13 cellular contexts compared by ENCODE assay signal in the genomic region with DNA sequence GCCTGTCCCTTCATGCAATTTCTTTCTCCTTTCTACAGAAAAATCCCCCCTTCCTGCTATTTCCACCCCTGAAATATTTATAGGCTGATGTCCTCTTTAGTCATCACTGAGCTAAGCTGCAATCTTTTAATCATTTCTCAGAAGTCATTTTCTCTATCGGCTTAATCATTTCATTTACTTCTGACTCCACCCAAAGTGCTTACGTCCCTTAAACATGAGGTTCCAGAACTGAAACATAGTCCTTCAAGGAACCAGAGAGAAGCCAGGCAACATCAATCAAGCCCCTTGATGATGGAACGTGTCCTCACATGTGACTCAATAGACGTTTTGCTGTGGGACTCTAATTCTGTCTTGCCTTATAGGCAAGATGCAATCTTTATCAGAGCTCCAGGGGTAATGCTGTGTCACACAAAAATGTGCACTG.
DNase-seq lines count a peak whose midpoint lies in the region; ATAC-seq, FAIRE-seq and TF ChIP-seq lines count a peak whose summit lies in the region.
"Had no signal": no experiment of that assay in that cellular context is flagged by ENCODE, and none has a peak within 500 bp of the region (broad histone marks: within the 10 kb centered on the region; RNA-seq: fewer than 3 reads in every experiment).

No MANE protein-coding gene starts in this region.

- H3F3A ChIP-seq in PC-9 (ENCODE audit: insufficient read depth, low read depth) = peaks cover 5% of the 10 kb centered on the region

- H3K36me3 ChIP-seq in PC-9 (ENCODE audit: low read depth) = no peaks in the 10 kb centered on the region

- POLR2A ChIA-PET in activated CD4-positive, alpha-beta T cell treated with anti-CD3 and anti-CD28 coated beads for 36 hours (lab: Charles Lee) = interaction anchor here (0.6 kb wide), 1 partner anchor 1101 kb away, joined by 8 read pairs; no protein-coding TSS in a partner anchor
- POLR2A ChIA-PET in PC-9 (lab: Charles Lee; ENCODE audit: unreplicated experiment) = interaction anchor here (0.6 kb wide), 1 partner anchor 366 kb away, joined by 4 read pairs; no protein-coding TSS in a partner anchor

- BruUV-seq in PC-9 (replicated peaks; lab: Mats Ljungman, UMichigan) = no TSS peak

- FAIRE-seq in urothelium cell line (lab: Jason Lieb, UNC) = no peak

- no peak for DNase-seq in activated CD4-positive, alpha-beta T cell treated with anti-CD3 and anti-CD28 coated beads for 36 hours
- no peak for DNase-seq in activated CD4-positive, alpha-beta T cell treated with anti-CD3 and anti-CD28 coated beads, Interleukin-2, amount 50 U/mL, for 1 hour
- DNase-seq in PC-9 (no peak), epithelial cell of esophagus (ENCODE audit: low read depth) (peak; percentile 94), skeletal muscle cell (ENCODE audit: low read depth) (peak; percentile 88), SHP77 (lab: John Stamatoyannopoulos, UW) (no peak), urothelium cell line (ENCODE audit: low spot score) (no peak), germinal center (ENCODE audit: low spot score) (no peak)
- DNase-seq: activated CD4-positive, CD25-positive, alpha-beta regulatory T cell; DND-41; NCI-H345 had no signal

- H3K4me1 Mint-ChIP-seq in activated CD4-positive, alpha-beta T cell treated with anti-CD3 and anti-CD28 coated beads for 36 hours = peaks cover 13% of the 10 kb centered on the region

- peaks cover 7% of the 10 kb centered on the region; the same call in 1 of the 2 replicates for H3K9me3 ChIP-seq in PC-9 (ENCODE audit: insufficient read depth, low read depth)

- H3K4me3 Mint-ChIP-seq in activated CD4-positive, alpha-beta T cell treated with anti-CD3 and anti-CD28 coated beads for 36 hours = no peak overlapping the region

- TF ChIP-seq CTCF in PC-9 (conservative IDR thresholded peaks at IDR 0.05) (no peak), epithelial cell of esophagus (IDR thresholded peaks at IDR 0.05; ENCODE audit: insufficient read depth, low read depth, low read length, missing control alignments) (no peak)

- intact Hi-C loops in activated CD4-positive, alpha-beta T cell treated with anti-CD3 and anti-CD28 coated beads for 36 hours (cut with DNase I, micrococcal nuclease) = no loop called here
- intact Hi-C loops in PC-9 (cut with micrococcal nuclease; ENCODE audit: unreplicated experiment) = no loop called here

- peak; percentile 65 for ATAC-seq in activated CD4-positive, alpha-beta T cell treated with anti-CD3 and anti-CD28 coated beads for 36 hours
- ATAC-seq: Right ventricle myocardium inferior had no signal

- H3K79me2 ChIP-seq in PC-9 (ENCODE audit: low read depth) = no peaks in the 10 kb centered on the region

- H3K4me1 ChIP-seq in PC-9 (replicated peaks; ENCODE audit: insufficient read depth) = peaks cover 28% of the 10 kb centered on the region

- CTCF ChIA-PET in activated CD4-positive, alpha-beta T cell treated with anti-CD3 and anti-CD28 coated beads for 36 hours (lab: Charles Lee) = interaction anchor here (0.9 to 1.3 kb wide), 2 partner anchors 12 to 17 kb away, joined by 3 read pairs; no protein-coding TSS in a partner anchor
- CTCF ChIA-PET in PC-9 (lab: Charles Lee) = no interaction called here

- no peaks in the 10 kb centered on the region for H3K9me3 Mint-ChIP-seq in activated CD4-positive, alpha-beta T cell treated with anti-CD3 and anti-CD28 coated beads for 36 hours (ENCODE audit: low read depth)

- H3K4me2 ChIP-seq in PC-9 = no peak overlapping the region

- peak overlapping the region; percentile 26 for H3K27ac ChIP-seq in PC-9
- H3K27ac ChIP-seq: coronary artery had no signal

- H2AFZ ChIP-seq in PC-9 = 0 out of 2 replicates have a peak overlapping the region, but pooled peaks have one; percentile 14

- no peak overlapping the region for H3K4me3 ChIP-seq in PC-9
- no peak overlapping the region for H3K4me3 ChIP-seq in epithelial cell of esophagus (ENCODE audit: low read length)
- H3K4me3 ChIP-seq in skeletal muscle cell (ENCODE audit: low read depth, low read length) = no peak overlapping the region
- H3K4me3 ChIP-seq: coronary artery had no signal

- no peaks in the 10 kb centered on the region for H3K9me2 ChIP-seq in PC-9 (ENCODE audit: insufficient read depth)

- H3K36me3 Mint-ChIP-seq in activated CD4-positive, alpha-beta T cell treated with anti-CD3 and anti-CD28 coated beads for 36 hours (ENCODE audit: low read depth) = no peaks in the 10 kb centered on the region

- H3K27me3 Mint-ChIP-seq in activated CD4-positive, alpha-beta T cell treated with anti-CD3 and anti-CD28 coated beads for 36 hours = no peaks in the 10 kb centered on the region

- H3K27ac Mint-ChIP-seq in activated CD4-positive, alpha-beta T cell treated with anti-CD3 and anti-CD28 coated beads for 36 hours = no peak overlapping the region

- no peaks in the 10 kb centered on the region for H3K27me3 ChIP-seq in PC-9 (ENCODE audit: insufficient read depth, low read depth)

- H4K20me1 ChIP-seq in PC-9 (ENCODE audit: insufficient read depth) = no peaks in the 10 kb centered on the region

Comparison
In these comparisons a context has a peak if more than half of its experiments do, and no peak if none do; other contexts are left out.
1. DNase-seq: peak in epithelial cell of esophagus (single experiment) and skeletal muscle cell (single experiment); none in activated CD4-positive, alpha-beta T cell treated with anti-CD3 and anti-CD28 coated beads for 36 hours (single experiment), activated CD4-positive, alpha-beta T cell treated with anti-CD3 and anti-CD28 coated beads, Interleukin-2, amount 50 U/mL, for 1 hour (single experiment), PC-9 (0 of 2), SHP77 (0 of 2), urothelium cell line (single experiment) and germinal center (single experiment).